In the genomic region with DNA sequence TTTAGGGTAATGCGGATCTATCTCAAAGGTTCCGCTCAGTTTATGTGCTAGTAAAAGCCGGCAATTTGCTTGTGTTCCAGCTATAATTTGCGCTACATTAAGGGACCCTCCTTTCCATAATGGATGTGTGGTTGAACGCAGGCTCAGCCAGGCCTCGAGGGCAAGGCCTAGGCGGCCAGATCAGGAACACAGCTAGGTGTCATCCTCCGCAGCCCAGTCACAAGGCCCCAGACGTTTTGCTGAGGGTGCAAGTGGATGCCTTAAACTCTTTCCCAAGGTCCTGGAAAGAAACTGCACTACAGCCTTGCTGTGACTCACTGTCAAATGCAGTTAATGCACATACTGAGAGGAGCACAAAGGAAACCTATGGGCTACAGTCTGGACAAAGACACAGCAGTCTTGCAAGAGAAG, we compare ENCODE assay signal across 26 cellular contexts.
"Had no signal": no experiment of that assay in that cellular context is flagged by ENCODE, and none has a peak within 500 bp of the region (broad histone marks: within the 10 kb centered on the region; RNA-seq: fewer than 3 reads in every experiment).

No MANE protein-coding gene starts in this region.

- H3K4me3 ChIP-seq: adrenal gland, ascending aorta, right lobe of liver, smooth muscle cell, thoracic aorta, vagina had no signal

- H3K27ac Mint-ChIP-seq: activated naive CD8-positive, alpha-beta T cell; activated T-helper 2 cell treated with anti-CD3 and anti-CD28 coated beads, Interferon-gamma antibody, Interleukin-2, Interleukin-4, amounts not matched to agents 10 μg/mL and 5 μg/mL and 100 μg/mL, durations not matched to agents 14 hours and 24 hours and 36 hours; memory B cell; natural killer cell treated with Interleukin-12 subunit alpha and Interleukin-12 subunit beta and Interleukin-15 and Interleukin-18, amount 100 ng/mL, for 72 hours; type B pancreatic cell had no signal

- H3K4me3 Mint-ChIP-seq: activated naive CD8-positive, alpha-beta T cell; activated T-cell treated with anti-CD3 and anti-CD28 coated beads, Interleukin-2, amount 50 U/mL, for 4 hours; memory B cell; natural killer cell treated with Interleukin-12 subunit alpha and Interleukin-12 subunit beta and Interleukin-15 and Interleukin-18, amount 100 ng/mL, for 72 hours; type B pancreatic cell had no signal

- H3K27me3 ChIP-seq: adrenal gland, ascending aorta, right lobe of liver, vagina had no signal

- DNase-seq: activated CD4-positive, alpha-beta T cell treated with anti-CD3 and anti-CD28 coated beads for 4 hours; activated CD4-positive, alpha-beta T cell treated with anti-CD3 and anti-CD28 coated beads, Interleukin-2, amount 50 U/mL, for 48 hours; activated CD4-positive, CD25-positive, alpha-beta regulatory T cell; activated CD8-positive, alpha-beta memory T cell treated with anti-CD3 and anti-CD28 coated beads, Interleukin-2, amount 50 U/mL, for 48 hours; activated naive CD4-positive, alpha-beta T cell; activated T-cell treated with anti-CD3 and anti-CD28 coated beads, Interleukin-2, amount 50 U/mL, for 4 hours; adrenal gland; brain microvascular endothelial cell; caudate nucleus; dermis blood vessel endothelial cell; effector CD8-positive, alpha-beta T cell; hypothalamus; nucleus accumbens; stimulated activated CD4-positive, alpha-beta T cell treated with anti-CD3 and anti-CD28 coated beads, Interleukin-2, amount 100 ng/mL, for 48 hours; stimulated activated naive CD4-positive, alpha-beta T cell; T1000 had no signal

- ATAC-seq: activated T-cell treated with anti-CD3 and anti-CD28 coated beads, Interleukin-2, amount 50 U/mL, for 4 hours; natural killer cell treated with Interleukin-12 subunit alpha and Interleukin-12 subunit beta and Interleukin-15 and Interleukin-18, amount 100 ng/mL, for 72 hours; right lobe of liver had no signal

- H3K36me3 ChIP-seq: adrenal gland, ascending aorta, brain microvascular endothelial cell, right lobe of liver, thoracic aorta, vagina had no signal

- H3K36me3 Mint-ChIP-seq: memory B cell; natural killer cell treated with Interleukin-12 subunit alpha and Interleukin-12 subunit beta and Interleukin-15 and Interleukin-18, amount 100 ng/mL, for 72 hours; type B pancreatic cell had no signal

- H3K9me3 Mint-ChIP-seq: natural killer cell treated with Interleukin-12 subunit alpha and Interleukin-12 subunit beta and Interleukin-15 and Interleukin-18, amount 100 ng/mL, for 72 hours had no signal

- H3K4me1 ChIP-seq: adrenal gland, right lobe of liver, vagina had no signal

- H3K27ac ChIP-seq: adrenal gland, ascending aorta, brain microvascular endothelial cell, right lobe of liver, thoracic aorta, vagina had no signal

- H3K4me2 ChIP-seq: smooth muscle cell had no signal
